In the genomic region with DNA sequence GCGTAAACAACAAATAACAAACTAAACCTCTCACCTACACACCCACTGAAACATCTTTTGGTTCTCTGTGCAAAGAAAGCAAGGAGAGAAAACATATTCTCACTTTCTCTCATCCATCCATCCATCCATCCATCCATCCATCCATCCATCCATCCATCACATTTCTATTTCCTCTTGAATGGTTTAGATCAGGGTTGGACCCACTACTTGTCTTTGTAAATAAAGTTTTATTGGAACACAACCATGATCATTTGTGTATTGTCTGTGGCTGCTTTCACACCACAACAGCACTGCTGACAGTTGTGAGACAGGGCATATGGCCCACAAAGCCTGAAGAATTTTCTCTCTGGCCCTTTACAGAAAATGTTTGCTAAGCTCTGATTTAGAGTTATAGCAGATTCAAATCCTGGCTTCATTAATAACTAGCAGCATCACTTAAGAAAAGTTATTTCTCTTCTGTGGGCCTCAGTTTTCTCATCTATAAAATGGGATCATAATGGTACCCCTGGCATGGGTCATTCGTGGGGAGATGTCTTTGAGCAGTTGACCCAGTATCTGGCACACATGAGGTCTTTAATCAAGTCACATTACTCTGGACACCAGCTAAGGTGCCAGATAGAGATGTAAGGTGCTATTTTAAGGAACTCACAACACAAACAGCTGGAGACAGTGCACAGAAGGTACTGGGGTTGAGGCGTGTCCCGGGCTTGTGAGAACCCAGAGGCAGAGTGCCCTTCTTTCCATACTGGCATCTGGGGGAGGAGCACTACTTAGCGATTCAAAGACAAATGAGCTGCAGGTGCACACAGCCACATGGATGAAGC, we compare ENCODE assay signal across 1 cellular context.
A peak's percentile ranks its signal among the peaks of the same experiment; 100 is the strongest.
TF ChIP-seq lines count a peak whose summit lies in the region.

No MANE protein-coding gene starts in this region.

TF ChIP-seq in SK-N-SH, 30 proteins besides CTCF, POLR2A, EP300 and RAD21 (continued from another document):
- TF ChIP-seq MXI1 (IDR thresholded peaks at IDR 0.05; ENCODE audit: low read depth, low read length) (0 out of 2 replicates have a peak, but pooled peaks have one; percentile 27), ZBTB33 (IDR thresholded peaks at IDR 0.05; ENCODE audit: borderline replicate concordance, low read depth) (no peak)
